In the genomic region with DNA sequence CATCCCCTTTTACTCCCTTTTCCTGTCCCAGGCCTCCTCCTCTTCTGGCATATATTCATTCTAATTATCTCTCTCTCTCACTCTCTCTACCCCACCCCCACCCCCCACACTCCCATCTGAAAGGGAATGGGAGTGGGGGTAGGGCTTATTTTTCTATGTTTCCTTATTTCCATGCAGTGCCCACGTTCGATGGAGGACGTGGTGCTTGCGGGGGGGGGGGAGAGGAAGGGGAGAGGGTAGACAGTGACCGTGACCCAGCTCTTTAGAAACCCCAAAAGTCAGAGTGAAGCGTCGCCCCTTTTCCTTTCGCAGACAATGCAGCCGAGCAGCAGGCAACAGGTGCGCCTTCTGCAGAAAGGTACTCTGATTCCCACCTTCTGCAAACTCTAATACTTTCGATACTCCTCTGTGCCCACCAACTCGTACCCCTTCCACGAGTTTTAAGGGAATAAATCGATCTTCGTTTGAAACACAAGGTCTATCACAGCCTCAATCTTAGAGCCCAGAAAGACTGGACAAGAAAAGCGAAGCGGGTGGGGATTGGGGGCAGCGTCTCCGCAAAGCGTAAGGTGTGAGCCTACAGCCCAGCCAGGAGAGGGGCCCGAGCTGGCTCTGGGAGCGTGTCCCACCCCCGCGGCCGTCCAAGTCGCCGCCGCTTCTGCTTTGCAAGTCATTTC, we compare ENCODE assay signal across 8 cellular contexts. TPM values are rescaled to one million over a fixed set of nuclear protein-coding genes. Genes with fewer than 3 reads are reported as not detected.
A peak's percentile ranks its signal among the peaks of the same experiment; 100 is the strongest.
DNase-seq lines count a peak whose midpoint lies in the region; ATAC-seq lines count a peak whose summit lies in the region.

No MANE protein-coding gene starts in this region.

- H3K36me3 Mint-ChIP-seq in activated naive CD8-positive, alpha-beta T cell treated with anti-CD3 and anti-CD28 coated beads for 36 hours = peaks cover 38% of the 10 kb centered on the region

- H3K9me3 Mint-ChIP-seq in activated naive CD8-positive, alpha-beta T cell treated with anti-CD3 and anti-CD28 coated beads for 36 hours = no peaks in the 10 kb centered on the region

- H3K9me3 ChIP-seq in iPS-15b (ENCODE audit: control insufficient read depth, insufficient read depth, low read length) = no peaks in the 10 kb centered on the region

- peaks cover 21% of the 10 kb centered on the region for H3K27me3 Mint-ChIP-seq in activated naive CD8-positive, alpha-beta T cell treated with anti-CD3 and anti-CD28 coated beads for 36 hours

- peak; percentile 32 for DNase-seq in NCI-H1105 treated with DMSO at 0.1 percent for 48 hours (lab: John Stamatoyannopoulos, UW)
- no peak for DNase-seq in NCI-H1105 (lab: John Stamatoyannopoulos, UW)
- peak; percentile 41 to 42 for DNase-seq in Kasumi-1 (lab: John Stamatoyannopoulos, UW)
- peak; percentile 76 for DNase-seq in activated naive CD8-positive, alpha-beta T cell treated with anti-CD3 and anti-CD28 coated beads for 36 hours
- DNase-seq in stimulated activated CD8-positive, alpha-beta memory T cell treated with anti-CD3 and anti-CD28 coated beads, Interleukin-4, amount 100 ng/mL, for 48 hours = peak; percentile 74
- no peak for DNase-seq in kidney glomerular epithelial cell (lab: John Stamatoyannopoulos, UW)

- H3K4me1 Mint-ChIP-seq in activated naive CD8-positive, alpha-beta T cell treated with anti-CD3 and anti-CD28 coated beads for 36 hours = peaks cover 51% of the 10 kb centered on the region

- peak overlapping the region; percentile 88 for H3K4me3 ChIP-seq in iPS-15b (ENCODE audit: low read depth, low read length)

- H3K27ac Mint-ChIP-seq in activated naive CD8-positive, alpha-beta T cell treated with anti-CD3 and anti-CD28 coated beads for 36 hours = peak overlapping the region; percentile 98

- ATAC-seq in GM21529 (IDR thresholded peaks at IDR 0.05; ENCODE audit: unreplicated experiment) = peak; percentile 20

- no peak overlapping the region for H3K9ac ChIP-seq in iPS-15b (ENCODE audit: low read depth, low read length)

- peaks cover 10% of the 10 kb centered on the region for H3K4me1 ChIP-seq in iPS-15b (ENCODE audit: control insufficient read depth, insufficient read depth, low read length)

- H3K36me3 ChIP-seq in iPS-15b (ENCODE audit: control insufficient read depth, insufficient read depth, low read length) = no peaks in the 10 kb centered on the region

- H3K27me3 ChIP-seq in iPS-15b (ENCODE audit: control insufficient read depth, insufficient read depth, low read length) = peaks cover 45% of the 10 kb centered on the region

- H3K4me3 Mint-ChIP-seq in activated naive CD8-positive, alpha-beta T cell treated with anti-CD3 and anti-CD28 coated beads for 36 hours = peak overlapping the region; percentile 94

RNA-seq across cellular contexts. Expression of gene NR4A2, which starts 0.9 kb away (rescaled TPM):
- total RNA-seq in activated naive CD8-positive, alpha-beta T cell treated with anti-CD3 and anti-CD28 coated beads for 36 hours = 10 to 100 TPM; 47.7 to 49.9 TPM

Comparison
In these comparisons a context has a peak if more than half of its experiments do, and no peak if none do; other contexts are left out.
1. DNase-seq: peak in NCI-H1105 treated with DMSO at 0.1 percent for 48 hours (single experiment), Kasumi-1 (2 of 2), activated naive CD8-positive, alpha-beta T cell treated with anti-CD3 and anti-CD28 coated beads for 36 hours (single experiment) and stimulated activated CD8-positive, alpha-beta memory T cell treated with anti-CD3 and anti-CD28 coated beads, Interleukin-4, amount 100 ng/mL, for 48 hours (single experiment); none in NCI-H1105 (single experiment) and kidney glomerular epithelial cell (single experiment).